ENCODE assay signal across 17 cellular contexts in the genomic region with DNA sequence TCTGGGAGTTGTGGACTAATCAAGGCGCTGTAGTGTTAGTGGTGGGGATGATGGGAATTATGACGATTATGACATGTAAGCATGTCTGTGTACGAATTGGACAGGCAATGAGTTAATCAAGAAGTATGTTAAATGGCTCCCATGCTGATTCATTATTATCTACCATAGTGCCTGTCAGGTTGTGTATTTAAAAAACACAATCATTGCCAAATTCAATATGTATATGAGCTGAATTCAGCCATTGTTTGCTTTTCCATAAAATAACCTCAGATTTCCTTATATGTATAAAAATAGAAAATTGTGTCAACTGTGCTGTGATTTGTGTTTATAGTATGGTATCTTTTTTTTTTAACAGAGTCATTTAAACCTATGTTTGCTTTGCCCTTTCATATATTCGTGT. TPM values are rescaled to one million over a fixed set of nuclear protein-coding genes. Genes with fewer than 3 reads are reported as not detected.
DNase-seq lines count a peak whose midpoint lies in the region; FAIRE-seq and TF ChIP-seq lines count a peak whose summit lies in the region.
"Had no signal": no experiment of that assay in that cellular context is flagged by ENCODE, and none has a peak within 500 bp of the region (broad histone marks: within the 10 kb centered on the region; RNA-seq: fewer than 3 reads in every experiment).

No MANE protein-coding gene starts in this region.

- DNase-seq in NCI-H146 treated with DMSO at 0.1 percent for 48 hours (lab: John Stamatoyannopoulos, UW; ENCODE audit: unreplicated experiment) (peak; percentile 33), NCI-H774 (lab: John Stamatoyannopoulos, UW) (peak; percentile 8), epithelial cell of esophagus (ENCODE audit: low read depth) (peak; percentile 13), RPMI8226 (no peak), foreskin fibroblast (no peak), trophoblast cell (no peak), GM19238 (ENCODE audit: insufficient read length, low spot score) (no peak)
- DNase-seq: ACHN; Calu3; CD4-positive, CD25-positive, alpha-beta regulatory T cell; DMS 273 treated with DMSO at 0.1 percent for 48 hours; H9 had no signal

- H3K4me3 ChIP-seq in epithelial cell of esophagus (ENCODE audit: low read length) (no peak overlapping the region), foreskin fibroblast (ENCODE audit: low read depth in 1 of 2, low read length in 2 of 2) (no peak overlapping the region), trophoblast cell (ENCODE audit: low read depth, low read length) (no peak overlapping the region)
- H3K4me3 ChIP-seq: BLaER1 treated with 17β-estradiol and CSF1 and Interleukin-3, amounts not matched to agents 10 nM and 100 nM; GM12878; GM23338 had no signal

- H4K91ac ChIP-seq in trophoblast cell (ENCODE audit: low read depth, low read length), result no peak overlapping the region

- no peak overlapping the region for H2AFZ ChIP-seq in trophoblast cell (ENCODE audit: insufficient read depth, low read length, poor library complexity)
- H2AFZ ChIP-seq: GM23338 had no signal

- peaks cover 2% of the 10 kb centered on the region for H3K9me3 ChIP-seq in trophoblast cell (ENCODE audit: insufficient read depth, low read depth, low read length)

- H3K79me1 ChIP-seq in trophoblast cell (ENCODE audit: low read length), result no peaks in the 10 kb centered on the region

- no peak overlapping the region for H2AK5ac ChIP-seq in trophoblast cell (ENCODE audit: low read length)

- H2BK120ac ChIP-seq in trophoblast cell (ENCODE audit: insufficient read depth, low read length, poor library complexity), result no peak overlapping the region

- no CpG with 5 or more reads among the region's 4 CpGs for WGBS in trophoblast cell (ENCODE audit: extremely low coverage, insufficient coverage, insufficient read length)

- no peak overlapping the region for H3K4ac ChIP-seq in trophoblast cell (ENCODE audit: low read depth, low read length)

- H2BK12ac ChIP-seq in trophoblast cell (ENCODE audit: low read length), result no peak overlapping the region

- no peaks in the 10 kb centered on the region for H3K36me3 ChIP-seq in trophoblast cell (ENCODE audit: control insufficient read depth in 1 of 2, insufficient read depth in 2 of 2, low read length in 2 of 2)

- no peaks in the 10 kb centered on the region for H3K4me1 ChIP-seq in trophoblast cell (ENCODE audit: control insufficient read depth in 1 of 2, insufficient read depth in 2 of 2, low read length in 2 of 2)

- H3K4me2 ChIP-seq in trophoblast cell (ENCODE audit: low read length), result no peak overlapping the region
- H3K4me2 ChIP-seq: BLaER1 treated with 17β-estradiol and CSF1 and Interleukin-3, amounts not matched to agents 10 nM and 100 nM; GM23338 had no signal

- no peak overlapping the region for H3K14ac ChIP-seq in trophoblast cell (ENCODE audit: low read length)

- no peaks in the 10 kb centered on the region for H3K27me3 ChIP-seq in trophoblast cell (ENCODE audit: insufficient read depth, low read length)
- H3K27me3 ChIP-seq: BLaER1 treated with 17β-estradiol and CSF1 and Interleukin-3, amounts not matched to agents 10 nM and 100 nM had no signal

- H3K9ac ChIP-seq in trophoblast cell (ENCODE audit: low read length), result no peak overlapping the region
- H3K9ac ChIP-seq: BLaER1 treated with 17β-estradiol and CSF1 and Interleukin-3, amounts not matched to agents 10 nM and 100 nM had no signal

- no peak for TF ChIP-seq CTCF in epithelial cell of esophagus (IDR thresholded peaks at IDR 0.05; ENCODE audit: insufficient read depth, low read depth, low read length, missing control alignments)
- TF ChIP-seq CTCF in foreskin fibroblast (IDR thresholded peaks at IDR 0.05; ENCODE audit: low read depth, low read length), result no peak

- no peaks in the 10 kb centered on the region for H3K79me2 ChIP-seq in trophoblast cell (ENCODE audit: control insufficient read depth, insufficient read depth, low read length, poor library complexity)

- H3K23ac ChIP-seq in trophoblast cell (ENCODE audit: low read length), result no peak overlapping the region

- no peak overlapping the region for H2BK5ac ChIP-seq in trophoblast cell (ENCODE audit: low read depth, low read length, poor library complexity)

- FAIRE-seq in G401.6 (lab: Jason Lieb, UNC), result peak; percentile 41
- FAIRE-seq: GM12878, GM18507 had no signal

- no peak overlapping the region for H4K8ac ChIP-seq in trophoblast cell (ENCODE audit: low read depth, low read length)

- no peak overlapping the region for H4K12ac ChIP-seq in trophoblast cell (ENCODE audit: low read depth, low read length)

- H3K27ac ChIP-seq in trophoblast cell (ENCODE audit: low read depth, low read length), result no peak overlapping the region
- H3K27ac ChIP-seq: BLaER1 treated with 17β-estradiol and CSF1 and Interleukin-3, amounts not matched to agents 10 nM and 100 nM had no signal

- no peak overlapping the region for H3K18ac ChIP-seq in trophoblast cell (ENCODE audit: low read length)

RNA-seq across cellular contexts. Expression of gene PCCA, which starts 37.1 kb away (rescaled TPM):
- 16.3 and 17.5 TPM in 2 replicates for polyA plus RNA-seq in trophoblast cell (2013)

Comparison
In these comparisons a context has a peak if more than half of its experiments do, and no peak if none do; other contexts are left out.
1. DNase-seq: peak in NCI-H146 treated with DMSO at 0.1 percent for 48 hours (single experiment), NCI-H774 (single experiment) and epithelial cell of esophagus (single experiment); none in RPMI8226 (single experiment), foreskin fibroblast (0 of 2), trophoblast cell (0 of 2) and GM19238 (single experiment).